Comparison of ENCODE assay signal across 26 cellular contexts in genomic region chr2:107018366-107018765, GRCh38.
"Had no signal": no experiment of that assay in that cellular context is flagged by ENCODE, and none has a peak within 500 bp of the region (broad histone marks: within the 10 kb centered on the region; RNA-seq: fewer than 3 reads in every experiment).

No MANE protein-coding gene starts in this region.

- H3K4me1 Mint-ChIP-seq: memory B cell; natural killer cell; stimulated activated naive CD8-positive, alpha-beta T cell treated with anti-CD3 and anti-CD28 coated beads, Interleukin-15, amount 100 ng/mL, for 72 hours had no signal

- H3K27ac Mint-ChIP-seq: effector memory CD8-positive, alpha-beta T cell; memory B cell; natural killer cell; stimulated activated naive CD8-positive, alpha-beta T cell treated with anti-CD3 and anti-CD28 coated beads, Interleukin-15, amount 100 ng/mL, for 72 hours had no signal

- H3K4me1 ChIP-seq: esophagus squamous epithelium, pancreas, right lobe of liver, suprapubic skin, transverse colon, upper lobe of right lung, uterus had no signal

- DNase-seq: cortex of kidney; effector memory CD8-positive, alpha-beta T cell; erythroblast; esophagus squamous epithelium; foreskin melanocyte; glutamatergic neuron; left colon; natural killer cell; pancreas; retina; right lobe of liver; small intestine; stimulated activated CD4-positive, alpha-beta T cell treated with anti-CD3 and anti-CD28 coated beads, Interleukin-15, amount 100 ng/mL, for 24 hours; stimulated activated CD4-positive, alpha-beta T cell treated with anti-CD3 and anti-CD28 coated beads, Interleukin-2, amount 100 ng/mL, for 48 hours; stimulated activated CD8-positive, alpha-beta memory T cell treated with anti-CD3 and anti-CD28 coated beads, Interleukin-4, amount 100 ng/mL, for 48 hours; stimulated activated naive CD4-positive, alpha-beta T cell; stimulated activated naive CD8-positive, alpha-beta T cell treated with anti-CD3 and anti-CD28 coated beads, Interleukin-15, amount 100 ng/mL, for 72 hours; transverse colon; upper lobe of right lung; uterus had no signal

- H3K9me3 Mint-ChIP-seq: stimulated activated naive CD8-positive, alpha-beta T cell treated with anti-CD3 and anti-CD28 coated beads, Interleukin-15, amount 100 ng/mL, for 72 hours had no signal

- H3K27ac ChIP-seq: esophagus squamous epithelium, neutrophil, pancreas, right lobe of liver, suprapubic skin, transverse colon, upper lobe of right lung, uterus had no signal

- ATAC-seq: effector memory CD8-positive, alpha-beta T cell; left colon; natural killer cell; pancreas; right lobe of liver; stimulated activated naive CD8-positive, alpha-beta T cell treated with anti-CD3 and anti-CD28 coated beads, Interleukin-15, amount 100 ng/mL, for 72 hours; upper lobe of right lung had no signal

- H3K9me3 ChIP-seq: esophagus squamous epithelium, neutrophil, pancreas, right lobe of liver, suprapubic skin, transverse colon, upper lobe of right lung, uterus had no signal

- H3K4me3 Mint-ChIP-seq: effector memory CD8-positive, alpha-beta T cell; memory B cell; natural killer cell; stimulated activated naive CD8-positive, alpha-beta T cell treated with anti-CD3 and anti-CD28 coated beads, Interleukin-15, amount 100 ng/mL, for 72 hours had no signal

- H3K36me3 ChIP-seq: esophagus squamous epithelium, neutrophil, pancreas, right lobe of liver, suprapubic skin, transverse colon, upper lobe of right lung, uterus had no signal

- H3K4me3 ChIP-seq: esophagus squamous epithelium, lung, pancreas, right lobe of liver, suprapubic skin, transverse colon, upper lobe of right lung, uterus had no signal

- H3K27me3 Mint-ChIP-seq: effector memory CD8-positive, alpha-beta T cell; memory B cell; stimulated activated naive CD8-positive, alpha-beta T cell treated with anti-CD3 and anti-CD28 coated beads, Interleukin-15, amount 100 ng/mL, for 72 hours had no signal

- H3K27me3 ChIP-seq: esophagus squamous epithelium, neutrophil, pancreas, right lobe of liver, suprapubic skin, transverse colon, upper lobe of right lung, uterus had no signal

- H3K36me3 Mint-ChIP-seq: memory B cell, natural killer cell had no signal

- FAIRE-seq: endometrium, islet of Langerhans, pancreas, small intestine had no signal
